In the genomic region with DNA sequence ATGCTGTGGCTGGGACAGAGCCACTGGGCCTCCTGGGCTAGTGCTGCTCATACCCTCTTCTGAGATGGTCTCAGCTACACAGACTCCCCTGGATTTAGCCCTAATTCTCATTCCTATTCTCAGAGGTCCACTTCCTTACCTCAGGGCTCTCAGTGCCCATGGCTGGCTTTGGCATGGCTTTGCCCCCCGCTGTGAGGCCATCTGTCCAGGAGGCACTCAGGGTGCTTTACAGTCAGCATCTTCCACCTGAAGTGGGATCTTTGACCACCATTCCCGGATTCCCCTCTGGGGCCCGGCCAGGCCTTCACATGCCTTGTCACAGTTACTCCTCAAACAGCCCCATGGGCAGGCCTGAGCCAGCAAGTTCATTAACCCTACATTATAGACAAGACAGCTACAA, we compare ENCODE assay signal across 1 cellular context.
TF ChIP-seq lines count a peak whose summit lies in the region.

No MANE protein-coding gene starts in this region.

TF ChIP-seq in H1, 55 proteins besides CTCF, POLR2A, EP300 and RAD21 (continued from another document):
- TF ChIP-seq SRF (IDR thresholded peaks at IDR 0.05; ENCODE audit: low read depth, low read length) (no peak), BRCA1 (IDR thresholded peaks at IDR 0.05; ENCODE audit: low read depth, low read length) (no peak)
